Comparison of ENCODE assay signal across 8 cellular contexts in the genomic region with DNA sequence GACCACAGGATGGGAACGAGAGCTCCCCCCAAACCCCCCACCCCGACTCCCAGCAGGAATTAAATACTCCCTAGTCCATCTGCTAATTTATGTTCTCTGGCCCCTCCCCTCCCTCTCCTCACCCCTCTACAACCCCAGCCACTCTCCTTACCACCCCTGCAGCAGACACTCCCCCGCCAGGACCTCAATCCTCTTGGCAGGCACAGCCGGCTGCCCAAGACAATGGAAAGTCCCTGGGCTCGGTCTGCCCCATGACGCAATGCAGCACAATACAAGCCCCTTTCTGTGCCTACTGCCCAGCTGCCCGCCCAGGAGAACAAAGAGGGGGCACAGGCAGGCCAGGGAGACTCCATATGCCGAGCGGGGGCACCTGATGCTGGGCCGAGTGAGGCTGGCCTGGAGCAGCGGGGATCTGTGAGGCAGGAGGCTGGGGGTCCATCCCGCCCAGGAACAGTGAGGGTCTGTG. TPM values are rescaled to one million over a fixed set of nuclear protein-coding genes. Genes with fewer than 3 reads are reported as not detected.
DNase-seq lines count a peak whose midpoint lies in the region; ATAC-seq and TF ChIP-seq lines count a peak whose summit lies in the region.

No MANE protein-coding gene starts in this region.

- H3K4me1 ChIP-seq in ACC112 (ENCODE audit: control insufficient read depth, insufficient read depth, low read length, unreplicated experiment) (peaks cover 54% of the 10 kb centered on the region), left lung (peaks cover 5 to 21% of the 10 kb centered on the region in 2 donors), tibial nerve (peaks cover 0 to 76% (median 59%) of the 10 kb centered on the region in 4 donors)

- peak in 1 of 2 donors; percentile 10 for TF ChIP-seq POLR2A in tibial nerve (IDR thresholded peaks at IDR 0.05)

- ATAC-seq in left lung: peak; percentile 73

- H3K4me3 ChIP-seq in ACC112 (ENCODE audit: low read depth, low read length) (peak overlapping the region; percentile 61; the same call in 1 of the 2 replicates), left lung (no peak overlapping the region), tibial nerve (no peak overlapping the region)

- no peaks in the 10 kb centered on the region for H3K79me2 ChIP-seq in ACC112 (ENCODE audit: control insufficient read depth, insufficient read depth, low read length, unreplicated experiment)

- no peaks in the 10 kb centered on the region for H3K27me3 ChIP-seq in ACC112 (ENCODE audit: insufficient read depth, low read length)
- no peaks in the 10 kb centered on the region for H3K27me3 ChIP-seq in left lung
- H3K27me3 ChIP-seq in tibial nerve: no peaks in the 10 kb centered on the region

- TF ChIP-seq EP300 in tibial nerve (IDR thresholded peaks at IDR 0.05): peak; percentile 20 to 94

- H3K27ac ChIP-seq in ACC112 (ENCODE audit: low read depth, low read length) (peak overlapping the region; percentile 98), left lung (peak overlapping the region in 1 of 2 donors; percentile 62), tibial nerve (peak overlapping the region; percentile 56 to 93 (median 80))

- 29 to 34% methylated on average over 10 to 12 of the region's 12 CpGs for WGBS in tibial nerve, 2 donors

- H2AFZ ChIP-seq in ACC112 (ENCODE audit: low read length, unreplicated experiment): no peak overlapping the region

- TF ChIP-seq CTCF in left lung (IDR thresholded peaks at IDR 0.05) (no peak), tibial nerve (IDR thresholded peaks at IDR 0.05) (no peak)

- peak; percentile 87 for DNase-seq in NCI-H2107 treated with DMSO at 0.1 percent for 48 hours (lab: John Stamatoyannopoulos, UW; ENCODE audit: unreplicated experiment)
- DNase-seq in dedifferentiated amniotic fluid mesenchymal stem cell (ENCODE audit: extremely low spot score): peak; percentile 84
- DNase-seq in left lung: peak in 1 of 2 donors; percentile 78
- DNase-seq in tibial nerve (ENCODE audit: low spot score in 2 of 2): peak; percentile 46 to 58
- DNase-seq in NCI-H2196 (lab: John Stamatoyannopoulos, UW; ENCODE audit: unreplicated experiment): no peak
- DNase-seq in GM19238 (ENCODE audit: insufficient read length, low spot score): no peak
- no peak for DNase-seq in central memory CD4-positive, alpha-beta T cell

- H3K9me3 ChIP-seq in left lung (no peaks in the 10 kb centered on the region), tibial nerve (no peaks in the 10 kb centered on the region)

- intact Hi-C loops in left lung (cut with DNase I): no loop called here

- no peaks in the 10 kb centered on the region for H3K36me3 ChIP-seq in ACC112 (ENCODE audit: insufficient read depth, low read length)
- no peaks in the 10 kb centered on the region for H3K36me3 ChIP-seq in left lung
- H3K36me3 ChIP-seq in tibial nerve: no peaks in the 10 kb centered on the region

RNA-seq across cellular contexts. Expression of a gene that starts 30.3 kb away (rescaled TPM):
- total RNA-seq in left lung (10 to 100 TPM; 30.2 to 48.6 TPM), tibial nerve (100 to 1,000 TPM in 3 of 4 donors, 10 to 100 TPM in 1; 93.3 to 121 (median 117) TPM)

Comparison
In these comparisons a context has a peak if more than half of its experiments do, and no peak if none do; other contexts are left out.
1. DNase-seq: peak in NCI-H2107 treated with DMSO at 0.1 percent for 48 hours (single experiment), dedifferentiated amniotic fluid mesenchymal stem cell (single experiment) and tibial nerve (2 of 2); none in NCI-H2196 (single experiment), GM19238 (single experiment) and central memory CD4-positive, alpha-beta T cell (single experiment).